ENCODE assay signal across 1 cellular context in the genomic region with DNA sequence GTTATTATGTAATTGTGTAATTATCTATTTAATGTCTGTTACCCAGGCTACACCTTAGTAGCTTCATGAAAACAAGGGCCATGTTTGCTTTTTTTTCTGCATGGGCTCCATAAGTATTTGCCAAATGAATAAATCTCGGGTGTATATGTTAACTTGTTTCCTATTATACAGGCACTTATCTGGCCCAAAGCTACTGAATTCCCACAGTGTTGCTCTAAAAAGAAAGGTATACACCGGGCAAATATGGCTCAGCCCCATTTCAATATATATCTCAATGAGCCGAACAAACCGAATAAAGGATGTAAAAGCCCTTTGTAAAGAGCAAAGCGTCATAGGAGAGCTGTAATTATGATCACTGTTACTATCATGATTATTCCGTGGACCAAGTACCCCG.
TF ChIP-seq lines count a peak whose summit lies in the region.

No MANE protein-coding gene starts in this region.

TF ChIP-seq in H1, 55 proteins besides CTCF, POLR2A, EP300 and RAD21 (continued from another document):
- TF ChIP-seq, protein P1, sequence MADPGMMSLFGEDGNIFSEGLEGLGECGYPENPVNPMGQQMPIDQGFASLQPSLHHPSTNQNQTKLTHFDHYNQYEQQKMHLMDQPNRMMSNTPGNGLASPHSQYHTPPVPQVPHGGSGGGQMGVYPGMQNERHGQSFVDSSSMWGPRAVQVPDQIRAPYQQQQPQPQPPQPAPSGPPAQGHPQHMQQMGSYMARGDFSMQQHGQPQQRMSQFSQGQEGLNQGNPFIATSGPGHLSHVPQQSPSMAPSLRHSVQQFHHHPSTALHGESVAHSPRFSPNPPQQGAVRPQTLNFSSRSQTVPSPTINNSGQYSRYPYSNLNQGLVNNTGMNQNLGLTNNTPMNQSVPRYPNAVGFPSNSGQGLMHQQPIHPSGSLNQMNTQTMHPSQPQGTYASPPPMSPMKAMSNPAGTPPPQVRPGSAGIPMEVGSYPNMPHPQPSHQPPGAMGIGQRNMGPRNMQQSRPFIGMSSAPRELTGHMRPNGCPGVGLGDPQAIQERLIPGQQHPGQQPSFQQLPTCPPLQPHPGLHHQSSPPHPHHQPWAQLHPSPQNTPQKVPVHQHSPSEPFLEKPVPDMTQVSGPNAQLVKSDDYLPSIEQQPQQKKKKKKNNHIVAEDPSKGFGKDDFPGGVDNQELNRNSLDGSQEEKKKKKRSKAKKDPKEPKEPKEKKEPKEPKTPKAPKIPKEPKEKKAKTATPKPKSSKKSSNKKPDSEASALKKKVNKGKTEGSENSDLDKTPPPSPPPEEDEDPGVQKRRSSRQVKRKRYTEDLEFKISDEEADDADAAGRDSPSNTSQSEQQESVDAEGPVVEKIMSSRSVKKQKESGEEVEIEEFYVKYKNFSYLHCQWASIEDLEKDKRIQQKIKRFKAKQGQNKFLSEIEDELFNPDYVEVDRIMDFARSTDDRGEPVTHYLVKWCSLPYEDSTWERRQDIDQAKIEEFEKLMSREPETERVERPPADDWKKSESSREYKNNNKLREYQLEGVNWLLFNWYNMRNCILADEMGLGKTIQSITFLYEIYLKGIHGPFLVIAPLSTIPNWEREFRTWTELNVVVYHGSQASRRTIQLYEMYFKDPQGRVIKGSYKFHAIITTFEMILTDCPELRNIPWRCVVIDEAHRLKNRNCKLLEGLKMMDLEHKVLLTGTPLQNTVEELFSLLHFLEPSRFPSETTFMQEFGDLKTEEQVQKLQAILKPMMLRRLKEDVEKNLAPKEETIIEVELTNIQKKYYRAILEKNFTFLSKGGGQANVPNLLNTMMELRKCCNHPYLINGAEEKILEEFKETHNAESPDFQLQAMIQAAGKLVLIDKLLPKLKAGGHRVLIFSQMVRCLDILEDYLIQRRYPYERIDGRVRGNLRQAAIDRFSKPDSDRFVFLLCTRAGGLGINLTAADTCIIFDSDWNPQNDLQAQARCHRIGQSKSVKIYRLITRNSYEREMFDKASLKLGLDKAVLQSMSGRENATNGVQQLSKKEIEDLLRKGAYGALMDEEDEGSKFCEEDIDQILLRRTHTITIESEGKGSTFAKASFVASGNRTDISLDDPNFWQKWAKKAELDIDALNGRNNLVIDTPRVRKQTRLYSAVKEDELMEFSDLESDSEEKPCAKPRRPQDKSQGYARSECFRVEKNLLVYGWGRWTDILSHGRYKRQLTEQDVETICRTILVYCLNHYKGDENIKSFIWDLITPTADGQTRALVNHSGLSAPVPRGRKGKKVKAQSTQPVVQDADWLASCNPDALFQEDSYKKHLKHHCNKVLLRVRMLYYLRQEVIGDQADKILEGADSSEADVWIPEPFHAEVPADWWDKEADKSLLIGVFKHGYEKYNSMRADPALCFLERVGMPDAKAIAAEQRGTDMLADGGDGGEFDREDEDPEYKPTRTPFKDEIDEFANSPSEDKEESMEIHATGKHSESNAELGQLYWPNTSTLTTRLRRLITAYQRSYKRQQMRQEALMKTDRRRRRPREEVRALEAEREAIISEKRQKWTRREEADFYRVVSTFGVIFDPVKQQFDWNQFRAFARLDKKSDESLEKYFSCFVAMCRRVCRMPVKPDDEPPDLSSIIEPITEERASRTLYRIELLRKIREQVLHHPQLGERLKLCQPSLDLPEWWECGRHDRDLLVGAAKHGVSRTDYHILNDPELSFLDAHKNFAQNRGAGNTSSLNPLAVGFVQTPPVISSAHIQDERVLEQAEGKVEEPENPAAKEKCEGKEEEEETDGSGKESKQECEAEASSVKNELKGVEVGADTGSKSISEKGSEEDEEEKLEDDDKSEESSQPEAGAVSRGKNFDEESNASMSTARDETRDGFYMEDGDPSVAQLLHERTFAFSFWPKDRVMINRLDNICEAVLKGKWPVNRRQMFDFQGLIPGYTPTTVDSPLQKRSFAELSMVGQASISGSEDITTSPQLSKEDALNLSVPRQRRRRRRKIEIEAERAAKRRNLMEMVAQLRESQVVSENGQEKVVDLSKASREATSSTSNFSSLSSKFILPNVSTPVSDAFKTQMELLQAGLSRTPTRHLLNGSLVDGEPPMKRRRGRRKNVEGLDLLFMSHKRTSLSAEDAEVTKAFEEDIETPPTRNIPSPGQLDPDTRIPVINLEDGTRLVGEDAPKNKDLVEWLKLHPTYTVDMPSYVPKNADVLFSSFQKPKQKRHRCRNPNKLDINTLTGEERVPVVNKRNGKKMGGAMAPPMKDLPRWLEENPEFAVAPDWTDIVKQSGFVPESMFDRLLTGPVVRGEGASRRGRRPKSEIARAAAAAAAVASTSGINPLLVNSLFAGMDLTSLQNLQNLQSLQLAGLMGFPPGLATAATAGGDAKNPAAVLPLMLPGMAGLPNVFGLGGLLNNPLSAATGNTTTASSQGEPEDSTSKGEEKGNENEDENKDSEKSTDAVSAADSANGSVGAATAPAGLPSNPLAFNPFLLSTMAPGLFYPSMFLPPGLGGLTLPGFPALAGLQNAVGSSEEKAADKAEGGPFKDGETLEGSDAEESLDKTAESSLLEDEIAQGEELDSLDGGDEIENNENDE (IDR thresholded peaks at IDR 0.05; ENCODE audit: insufficient replicate concordance, low read length), result no peak
- TF ChIP-seq EZH2 (IDR thresholded peaks at IDR 0.05; ENCODE audit: low read depth, low read length, severe bottlenecking), result no peak
- TF ChIP-seq EGR1 (IDR thresholded peaks at IDR 0.05; ENCODE audit: borderline replicate concordance, low read depth, low read length), result no peak
- no peak for TF ChIP-seq CBX5 (IDR thresholded peaks at IDR 0.05; ENCODE audit: low read depth, low read length)
- no peak for TF ChIP-seq SP4 (IDR thresholded peaks at IDR 0.05; ENCODE audit: low read length)
- TF ChIP-seq SUZ12 (IDR thresholded peaks at IDR 0.05; ENCODE audit: low read length), result no peak
- no peak for TF ChIP-seq CHD2 (IDR thresholded peaks at IDR 0.05; ENCODE audit: low read length)
- TF ChIP-seq PHF8 (conservative IDR thresholded peaks at IDR 0.05; ENCODE audit: low read depth, low read length), result no peak
